In the genomic region with DNA sequence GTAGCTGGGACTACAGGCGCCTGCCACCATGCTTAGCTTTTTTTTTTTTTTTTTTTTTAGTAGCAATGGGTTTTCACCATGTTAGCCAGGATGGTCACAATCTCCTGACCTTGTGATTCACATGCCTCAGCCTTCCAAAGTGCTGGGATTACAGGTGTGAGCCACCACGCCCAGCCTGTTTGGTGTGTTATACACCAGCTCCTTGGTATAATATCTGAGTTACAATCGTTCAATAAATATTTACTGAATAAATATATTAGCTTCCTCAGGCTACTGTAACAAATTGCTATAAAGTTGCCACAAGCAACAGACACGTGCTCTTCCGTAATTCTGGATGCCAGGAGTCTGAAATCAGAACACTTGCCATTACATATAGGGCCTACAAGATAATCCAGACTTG, we compare ENCODE assay signal across 22 cellular contexts. TPM values are rescaled to one million over a fixed set of nuclear protein-coding genes. Genes with fewer than 3 reads are reported as not detected.
DNase-seq lines count a peak whose midpoint lies in the region; ATAC-seq and TF ChIP-seq lines count a peak whose summit lies in the region.
"Had no signal": no experiment of that assay in that cellular context is flagged by ENCODE, and none has a peak within 500 bp of the region (broad histone marks: within the 10 kb centered on the region; RNA-seq: fewer than 3 reads in every experiment).

No MANE protein-coding gene starts in this region.

- no peak overlapping the region for H3K4me3 ChIP-seq in breast epithelium
- no peak overlapping the region for H3K4me3 ChIP-seq in PC-3 (ENCODE audit: low read length)
- no peak overlapping the region for H3K4me3 ChIP-seq in prostate gland
- no peak overlapping the region for H3K4me3 ChIP-seq in SK-N-SH (ENCODE audit: low read depth in 2 of 2, low read length in 1 of 2)
- H3K4me3 ChIP-seq in brain microvascular endothelial cell (ENCODE audit: low read depth, low read length) = no peak overlapping the region
- H3K4me3 ChIP-seq: BLaER1, GM12878 had no signal

- TF ChIP-seq RAD21 in SK-N-SH (IDR thresholded peaks at IDR 0.05; ENCODE audit: low read length) = no peak

- CTCF ChIA-PET in PC-3 (lab: Charles Lee) = interaction anchor here (0.6 to 1.4 kb wide), 8 partner anchors 9 to 561 kb away, joined by 3 to 5 read pairs (median 3); no protein-coding TSS in a partner anchor
- CTCF ChIA-PET in SK-N-SH (lab: Yijun Ruan, JAX) = interaction anchor here (0.8 to 2.5 kb wide), 10 partner anchors 10 to 216 kb away, joined by 3 to 19 read pairs (median 5); a partner anchor contains a TSS

- H3K4me1 ChIP-seq in breast epithelium (no peaks in the 10 kb centered on the region), PC-3 (ENCODE audit: insufficient read depth, low read length) (peaks cover 26% of the 10 kb centered on the region), prostate gland (replicated peaks) (no peaks in the 10 kb centered on the region), SK-N-SH (ENCODE audit: control insufficient read depth in 1 of 2, insufficient read depth in 2 of 2, low read depth in 1 of 2, low read length in 1 of 2) (no peaks in the 10 kb centered on the region)
- H3K4me1 ChIP-seq: BE2C, BLaER1 had no signal

- BruUV-seq in PC-3 (replicated peaks; lab: Mats Ljungman, UMichigan) = no TSS peak

- no peak overlapping the region for H3K27ac ChIP-seq in breast epithelium
- H3K27ac ChIP-seq in PC-3 (ENCODE audit: low read length) = no peak overlapping the region
- no peak overlapping the region for H3K27ac ChIP-seq in prostate gland
- no peak overlapping the region for H3K27ac ChIP-seq in SK-N-SH (ENCODE audit: low read depth in 2 of 2, low read length in 1 of 2)
- no peak overlapping the region for H3K27ac ChIP-seq in brain microvascular endothelial cell
- H3K27ac ChIP-seq: BLaER1, C4-2B had no signal

- in situ Hi-C loops in T47D (cut with HindIII; ENCODE audit: low pct_unique_long_range_greater_than_20kb, low sequenced_read_pairs) (no loop called here), brain microvascular endothelial cell (cut with HindIII; ENCODE audit: low pct_ligation_motif_present, low sequenced_read_pairs) (no loop called here)

- H4K20me1 ChIP-seq in PC-3 (ENCODE audit: low read length) = no peaks in the 10 kb centered on the region
- H4K20me1 ChIP-seq in SK-N-SH (ENCODE audit: insufficient read depth) = no peaks in the 10 kb centered on the region
- H4K20me1 ChIP-seq: BLaER1 had no signal

- no peak for TF ChIP-seq EP300 in SK-N-SH (IDR thresholded peaks at IDR 0.05; ENCODE audit: borderline replicate concordance in 1 of 2, low read depth in 1 of 2, low read length in 1 of 2)

- H3K9me3 ChIP-seq in breast epithelium = peaks cover 6 to 12% of the 10 kb centered on the region in 2 donors
- no peaks in the 10 kb centered on the region for H3K9me3 ChIP-seq in PC-3 (ENCODE audit: low read length)
- no peaks in the 10 kb centered on the region for H3K9me3 ChIP-seq in prostate gland
- no peaks in the 10 kb centered on the region for H3K9me3 ChIP-seq in SK-N-SH
- H3K9me3 ChIP-seq: BE2C had no signal

- WGBS in prostate gland = 43% methylated on average over 5 of the region's 5 CpGs
- WGBS in SK-N-SH (ENCODE audit: low lambda C conversion rate) = 22% methylated on average over 5 of the region's 5 CpGs

- peak; percentile 23 to 78 for DNase-seq in T47D (ENCODE audit: low read depth in 1 of 2, low spot score in 1 of 2)
- DNase-seq in breast epithelium (ENCODE audit: low spot score in 2 of 2) = no peak
- DNase-seq in PC-3 = peak; percentile 66
- DNase-seq in prostate gland (ENCODE audit: low spot score) = peak; percentile 22
- DNase-seq in SK-N-SH = no peak
- DNase-seq in brain microvascular endothelial cell = no peak
- no peak for DNase-seq in C1 segment of cervical spinal cord (lab: John Stamatoyannopoulos, UW)
- DNase-seq: 8988T; BE2C; CD4-positive, alpha-beta memory T cell; CD8-positive, alpha-beta memory T cell; DMS153; DND-41; EL had no signal

- TF ChIP-seq POLR2A in breast epithelium (IDR thresholded peaks at IDR 0.05) = no peak
- no peak for TF ChIP-seq POLR2A in prostate gland (IDR thresholded peaks at IDR 0.05)

- H3K9ac ChIP-seq in PC-3 (ENCODE audit: low read length) = no peak overlapping the region
- no peak overlapping the region for H3K9ac ChIP-seq in SK-N-SH
- H3K9ac ChIP-seq: BLaER1 had no signal

- H3K27me3 ChIP-seq in breast epithelium (no peaks in the 10 kb centered on the region), PC-3 (ENCODE audit: low read length) (no peaks in the 10 kb centered on the region), prostate gland (replicated peaks; ENCODE audit: insufficient read depth) (no peaks in the 10 kb centered on the region), SK-N-SH (ENCODE audit: insufficient read depth) (no peaks in the 10 kb centered on the region), brain microvascular endothelial cell (replicated peaks) (no peaks in the 10 kb centered on the region)
- H3K27me3 ChIP-seq: BE2C, BLaER1 had no signal

- POLR2A ChIA-PET in PC-3 (lab: Charles Lee; ENCODE audit: unreplicated experiment) = interaction anchor here (0.6 to 0.8 kb wide), 2 partner anchors 47 to 160 kb away, joined by 3 to 5 read pairs; no protein-coding TSS in a partner anchor
- POLR2A ChIA-PET in SK-N-SH (lab: Yijun Ruan, JAX) = no interaction called here

- H3K79me2 ChIP-seq in PC-3 (ENCODE audit: low read length) = no peaks in the 10 kb centered on the region
- no peaks in the 10 kb centered on the region for H3K79me2 ChIP-seq in SK-N-SH (ENCODE audit: insufficient read depth)

- H3K4me2 ChIP-seq in PC-3 (ENCODE audit: low read length) (no peak overlapping the region), SK-N-SH (no peak overlapping the region)
- H3K4me2 ChIP-seq: BLaER1 had no signal

- intact Hi-C loops in breast epithelium (cut with DNase I; ENCODE audit: low total_unique reads) = no loop called here
- intact Hi-C loops in PC-3 (cut with micrococcal nuclease) = loop anchor here (1.0 to 2.0 kb wide), 4 partner anchors 33 to 144 kb away; no protein-coding TSS in a partner anchor
- intact Hi-C loops in prostate gland (cut with DNase I) = no loop called here

- H3K36me3 ChIP-seq in breast epithelium (no peaks in the 10 kb centered on the region), PC-3 (ENCODE audit: low read depth, low read length) (no peaks in the 10 kb centered on the region), prostate gland (no peaks in the 10 kb centered on the region), SK-N-SH (replicated peaks in 1 of 2; ENCODE audit: control insufficient read depth in 1 of 2, insufficient read depth in 2 of 2, low read length in 1 of 2) (no peaks in the 10 kb centered on the region), brain microvascular endothelial cell (replicated peaks) (no peaks in the 10 kb centered on the region)
- H3K36me3 ChIP-seq: BE2C, BLaER1 had no signal

- H3K9me2 ChIP-seq in PC-3 (replicated peaks; ENCODE audit: low read length) (no peaks in the 10 kb centered on the region), SK-N-SH (no peaks in the 10 kb centered on the region)

- H2AFZ ChIP-seq in PC-3 (ENCODE audit: low read length) (no peak overlapping the region), SK-N-SH (ENCODE audit: low read depth) (no peak overlapping the region)

- H3F3A ChIP-seq in PC-3 (ENCODE audit: low read length, unreplicated experiment) = no peaks in the 10 kb centered on the region
- H3F3A ChIP-seq in SK-N-SH (replicated peaks; ENCODE audit: insufficient read depth) = no peaks in the 10 kb centered on the region

- no peak for TF ChIP-seq CTCF in breast epithelium (IDR thresholded peaks at IDR 0.05)
- TF ChIP-seq CTCF in PC-3 (conservative IDR thresholded peaks at IDR 0.05; ENCODE audit: low read depth, low read length) = no peak
- TF ChIP-seq CTCF in prostate gland (IDR thresholded peaks at IDR 0.05) = no peak
- no peak for TF ChIP-seq CTCF in SK-N-SH (IDR thresholded peaks at IDR 0.05)
- TF ChIP-seq CTCF in brain microvascular endothelial cell (IDR thresholded peaks at IDR 0.05; ENCODE audit: low read depth, low read length, missing control alignments) = no peak

- ATAC-seq in PC-3 = peak; percentile 80

TF ChIP-seq in SK-N-SH, 30 proteins besides CTCF, POLR2A, EP300 and RAD21:
- TF ChIP-seq MXI1 (IDR thresholded peaks at IDR 0.05; ENCODE audit: low read depth, low read length) = no peak
- no peak for TF ChIP-seq FOXM1 (IDR thresholded peaks at IDR 0.05; ENCODE audit: low read depth)
- no peak for TF ChIP-seq RFX5 (IDR thresholded peaks at IDR 0.05; ENCODE audit: low read length)
- TF ChIP-seq JUND (IDR thresholded peaks at IDR 0.05) = no peak

RNA-seq across cellular contexts. Expression of a gene that starts 13.6 kb away (rescaled TPM):
- total RNA-seq in breast epithelium = 10 to 100 TPM in 2 of 3 donors, 1 to 10 TPM in 1; 6.2 to 28.8 (median 11.3) TPM
- total RNA-seq in PC-3 (2014; rRNA removed) = 0.11 and 0.17 TPM in 2 replicates
- 10 to 100 TPM in 1 of 2 donors, under 1 TPM in 1; 0.14 to 47.7 TPM for total RNA-seq in prostate gland
- polyA plus RNA-seq in SK-N-SH (2012; rRNA removed) = not detected in 2 replicates
- polyA plus RNA-seq in SK-N-SH (2012; cell fraction: cytosol; rRNA removed) = not detected in 2 replicates
- not detected in 2 replicates for polyA plus RNA-seq in SK-N-SH (2012; cell fraction: nucleus; rRNA removed)
- total RNA-seq: A673; CD4-positive, alpha-beta memory T cell; CD4-positive, CD25-positive, alpha-beta regulatory T cell; CD8-positive, alpha-beta memory T cell; Daoy; G401; GM12878 had no signal
- polyA plus RNA-seq: AG04450 had no signal

Comparison
In these comparisons a context has a peak if more than half of its experiments do, and no peak if none do; other contexts are left out.
1. DNase-seq: peak in T47D (2 of 2), PC-3 (single experiment) and prostate gland (single experiment); none in breast epithelium (0 of 2), SK-N-SH (single experiment), brain microvascular endothelial cell (single experiment) and C1 segment of cervical spinal cord (0 of 14).